18 cellular contexts compared by ENCODE assay signal in the genomic region with DNA sequence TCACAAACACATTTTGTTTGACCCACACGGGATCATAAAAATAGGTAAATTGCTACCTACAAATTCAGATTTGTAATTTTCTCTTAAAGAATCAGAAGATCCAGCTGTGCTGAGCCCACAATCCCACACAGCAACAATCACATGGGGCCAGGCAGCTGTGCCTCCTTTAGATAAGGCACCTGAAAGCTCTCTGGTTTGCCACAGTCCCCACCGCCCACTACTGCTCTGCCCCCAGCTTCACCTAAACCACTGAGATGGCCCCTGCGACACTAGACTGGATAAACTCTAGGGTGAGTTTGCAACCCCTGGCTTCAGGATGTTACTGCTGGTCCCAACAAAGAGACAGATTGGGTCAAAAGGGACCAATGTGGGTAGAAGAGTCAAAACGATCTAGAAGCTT.
DNase-seq lines count a peak whose midpoint lies in the region; ATAC-seq, FAIRE-seq and TF ChIP-seq lines count a peak whose summit lies in the region.
"Had no signal": no experiment of that assay in that cellular context is flagged by ENCODE, and none has a peak within 500 bp of the region (broad histone marks: within the 10 kb centered on the region; RNA-seq: fewer than 3 reads in every experiment).

No MANE protein-coding gene starts in this region.

- no peak overlapping the region for H3K27ac ChIP-seq in K562 (ENCODE audit: extremely low read depth, low read depth, low read length)
- no peak overlapping the region for H3K27ac ChIP-seq in upper lobe of right lung
- H3K27ac ChIP-seq: 22Rv1, A549, C4-2B had no signal

- no peak for TF ChIP-seq CTCF in K562 (IDR thresholded peaks at IDR 0.05 in 2 of 3, conservative IDR thresholded peaks at IDR 0.05 in 1 of 3; ENCODE audit: insufficient read depth in 2 of 3, low read depth in 1 of 3, low read length in 3 of 3)
- TF ChIP-seq CTCF in neural crest cell (conservative IDR thresholded peaks at IDR 0.05), result no peak
- TF ChIP-seq CTCF in upper lobe of right lung (IDR thresholded peaks at IDR 0.05), result no peak

- 0% methylated on average over 4 of the region's 4 CpGs for WGBS in K562 (ENCODE audit: insufficient coverage, low coverage, missing lambda C conversion rate)

- no peaks in the 10 kb centered on the region for H3K79me2 ChIP-seq in K562 (ENCODE audit: control insufficient read depth, insufficient read depth, low read length)

- no peak for TF ChIP-seq EP300 in K562 (IDR thresholded peaks at IDR 0.05; ENCODE audit: low read length)

- no peaks in the 10 kb centered on the region for H3K4me1 Mint-ChIP-seq in neural crest cell
- H3K4me1 Mint-ChIP-seq: GM23338 had no signal

- intact Hi-C loops in K562 (cut with micrococcal nuclease), result no loop called here
- intact Hi-C loops in upper lobe of right lung (cut with DNase I), result no loop called here

- peak; percentile 73 for DNase-seq in Jurkat, Clone E6-1 (ENCODE audit: low read depth, low spot score)
- DNase-seq in K562 (ENCODE audit: extremely low read depth in 1 of 4, low spot score in 3 of 4) (peak in 3 of 4 experiments; percentile 20 to 55 (median 49)), neural crest cell (ENCODE audit: low read depth, low spot score) (no peak), upper lobe of right lung (peak; percentile 32), G401 (ENCODE audit: low spot score) (no peak), NCI-H1092 (lab: John Stamatoyannopoulos, UW) (no peak), DMS153 (lab: John Stamatoyannopoulos, UW) (no peak)
- DNase-seq: AML-193; Caco-2; CD4-positive, alpha-beta T cell; DMS79 treated with DMSO at 0.1 percent for 48 hours; HCEC 1CT had no signal

- H3K27me3 ChIP-seq in K562 (ENCODE audit: control insufficient read depth in 2 of 2, insufficient read depth in 2 of 2, low read length in 2 of 2) (peaks cover 0 to 24% of the 10 kb centered on the region in 2 experiments; a peak in 2 of 5 replicates), upper lobe of right lung (no peaks in the 10 kb centered on the region)

- TF ChIP-seq POLR2A in K562 (conservative IDR thresholded peaks at IDR 0.05), result no peak

- peaks cover 13% of the 10 kb centered on the region for H3K27me3 Mint-ChIP-seq in neural crest cell (ENCODE audit: low read depth)

- POLR2A ChIA-PET in K562 (lab: Yijun Ruan, JAX), result no interaction called here

- H3K9me3 Mint-ChIP-seq in neural crest cell, result no peaks in the 10 kb centered on the region
- H3K9me3 Mint-ChIP-seq: CD4-positive, alpha-beta T cell; GM23338 had no signal

- no peaks in the 10 kb centered on the region for H4K20me1 ChIP-seq in K562 (replicated peaks; ENCODE audit: control insufficient read depth, insufficient read depth, low read length)

- peak overlapping the region; percentile 12 for H3K27ac Mint-ChIP-seq in neural crest cell (ENCODE audit: unreplicated experiment)
- H3K27ac Mint-ChIP-seq: CD4-positive, alpha-beta T cell; GM23338 had no signal

- peak overlapping the region in 1 of 2 experiments; percentile 26; a peak in 1 of 4 replicates for H3K9ac ChIP-seq in K562 (ENCODE audit: insufficient read depth in 1 of 2, low read depth in 2 of 2, low read length in 2 of 2)

- TF ChIP-seq RAD21 in K562 (CRISPR knock-in tag; conservative IDR thresholded peaks at IDR 0.05 in 1 of 2, IDR thresholded peaks at IDR 0.05 in 1 of 2), result no peak

- no peaks in the 10 kb centered on the region for H3K9me1 ChIP-seq in K562 (ENCODE audit: control insufficient read depth, insufficient read depth, low read length)

- no peaks in the 10 kb centered on the region for H3K9me3 ChIP-seq in K562 (replicated peaks; ENCODE audit: control insufficient read depth, insufficient read depth, low read depth, low read length)
- no peaks in the 10 kb centered on the region for H3K9me3 ChIP-seq in upper lobe of right lung
- H3K9me3 ChIP-seq: A549 had no signal

- CTCF ChIA-PET in K562 (lab: Yijun Ruan, JAX; ENCODE audit: low intra/inter-chr PET ratio), result no interaction called here

- peak; percentile 51; the same call in 2 of the 3 replicates for ATAC-seq in K562
- ATAC-seq in upper lobe of right lung, result no peak
- ATAC-seq: A549, GM12878, GM23338 had no signal

- no peaks in the 10 kb centered on the region for H3K36me3 Mint-ChIP-seq in neural crest cell (ENCODE audit: low read depth)

- H3K4me2 ChIP-seq in K562 (ENCODE audit: insufficient read depth, low read length), result no peak overlapping the region
- H3K4me2 ChIP-seq: A549, GM23338 had no signal

- in situ Hi-C loops in K562 (cut with MboI) (loop anchor here (5.0 kb wide), 1 partner anchor 101 kb away; no protein-coding TSS in a partner anchor), G401 (cut with HindIII; ENCODE audit: low sequenced_read_pairs) (no loop called here)

- H3K4me3 Mint-ChIP-seq in neural crest cell, result no peak overlapping the region
- H3K4me3 Mint-ChIP-seq: CD4-positive, alpha-beta T cell; GM23338 had no signal

- no peak overlapping the region for H3K4me3 ChIP-seq in Jurkat, Clone E6-1 (ENCODE audit: low read length)
- H3K4me3 ChIP-seq in K562, result no peak overlapping the region
- H3K4me3 ChIP-seq in upper lobe of right lung, result no peak overlapping the region
- H3K4me3 ChIP-seq: A549, GM12878, GM23338 had no signal

- H3K36me3 ChIP-seq in K562 (ENCODE audit: control insufficient read depth, insufficient read depth, low read length), result no peaks in the 10 kb centered on the region
- no peaks in the 10 kb centered on the region for H3K36me3 ChIP-seq in upper lobe of right lung

- FAIRE-seq in K562 (lab: Jason Lieb, UNC), result no peak
- FAIRE-seq: A549, GM12878, H54 had no signal

- H3K4me1 ChIP-seq in K562 (replicated peaks in 1 of 2; ENCODE audit: control insufficient read depth in 2 of 2, insufficient read depth in 2 of 2, low read length in 2 of 2) (no peaks in the 10 kb centered on the region; a peak in 2 of 5 replicates), upper lobe of right lung (no peaks in the 10 kb centered on the region)
- H3K4me1 ChIP-seq: A549, Caco-2 had no signal

- BruUV-seq in K562 (replicated peaks; lab: Mats Ljungman, UMichigan), result no TSS peak

- H2AFZ ChIP-seq in K562 (ENCODE audit: low read depth, low read length), result no peak overlapping the region
- H2AFZ ChIP-seq: GM23338 had no signal

TF ChIP-seq in K562, 482 proteins besides CTCF, POLR2A, EP300 and RAD21 (continues in another document):
- TF ChIP-seq KDM4B (IDR thresholded peaks at IDR 0.05; ENCODE audit: borderline replicate concordance in 2 of 2, low read depth in 1 of 2) (no peak), TAL1 (IDR thresholded peaks at IDR 0.05) (peak; percentile 74), KLF16 (IDR thresholded peaks at IDR 0.05) (peak; percentile 73), MYNN (IDR thresholded peaks at IDR 0.05) (no peak), MYNN (CRISPR knock-in tag; IDR thresholded peaks at IDR 0.05) (no peak), NCOR1 (IDR thresholded peaks at IDR 0.05) (peak; percentile 21; the same call in 1 of the 2 replicates), ZNF766 (CRISPR knock-in tag; conservative IDR thresholded peaks at IDR 0.05) (no peak), PML (IDR thresholded peaks at IDR 0.05; ENCODE audit: low read length) (0 out of 2 replicates have a peak, but pooled peaks have one; percentile 28), ZNF79 (CRISPR knock-in tag; IDR thresholded peaks at IDR 0.05; ENCODE audit: low read depth) (no peak), ATF2 (CRISPR knock-in tag; IDR thresholded peaks at IDR 0.05) (no peak), TEAD4 (IDR thresholded peaks at IDR 0.05; ENCODE audit: low read length) (peak; percentile 84), TEAD4 (CRISPR knock-in tag; IDR thresholded peaks at IDR 0.05; ENCODE audit: borderline replicate concordance) (no peak), ASH1L (IDR thresholded peaks at IDR 0.05; ENCODE audit: borderline replicate concordance, low read depth, partially characterized antibody) (no peak), ZFP36 (IDR thresholded peaks at IDR 0.05; ENCODE audit: low read depth, low read length, partially characterized antibody) (peak; percentile 39), TFAP4 (CRISPR knock-in tag; IDR thresholded peaks at IDR 0.05; ENCODE audit: borderline replicate concordance) (peak; percentile 53; the same call in 1 of the 2 replicates), EGR1 (conservative IDR thresholded peaks at IDR 0.05) (peak; percentile 65), KDM1A (IDR thresholded peaks at IDR 0.05) (0 out of 4 replicates have a peak, but pooled peaks of 1 of the 2 experiments have one; percentile 39), POLR2AphosphoS5 (IDR thresholded peaks at IDR 0.05; ENCODE audit: control insufficient read depth, insufficient read depth, low read depth, low read length) (0 out of 2 replicates have a peak, but pooled peaks have one; percentile 34), ARID1B (IDR thresholded peaks at IDR 0.05) (peak; percentile 57), TCF3 (CRISPR knock-in tag; IDR thresholded peaks at IDR 0.05) (peak; percentile 87), ILF3 (IDR thresholded peaks at IDR 0.05; ENCODE audit: borderline replicate concordance) (no peak)

Comparison
In these comparisons a context has a peak if more than half of its experiments do, and no peak if none do; other contexts are left out.
1. DNase-seq: peak in Jurkat, Clone E6-1 (single experiment), K562 (3 of 4) and upper lobe of right lung (single experiment); none in neural crest cell (single experiment), G401 (single experiment), NCI-H1092 (single experiment) and DMS153 (single experiment).